8 cellular contexts compared by ENCODE assay signal in the genomic region with DNA sequence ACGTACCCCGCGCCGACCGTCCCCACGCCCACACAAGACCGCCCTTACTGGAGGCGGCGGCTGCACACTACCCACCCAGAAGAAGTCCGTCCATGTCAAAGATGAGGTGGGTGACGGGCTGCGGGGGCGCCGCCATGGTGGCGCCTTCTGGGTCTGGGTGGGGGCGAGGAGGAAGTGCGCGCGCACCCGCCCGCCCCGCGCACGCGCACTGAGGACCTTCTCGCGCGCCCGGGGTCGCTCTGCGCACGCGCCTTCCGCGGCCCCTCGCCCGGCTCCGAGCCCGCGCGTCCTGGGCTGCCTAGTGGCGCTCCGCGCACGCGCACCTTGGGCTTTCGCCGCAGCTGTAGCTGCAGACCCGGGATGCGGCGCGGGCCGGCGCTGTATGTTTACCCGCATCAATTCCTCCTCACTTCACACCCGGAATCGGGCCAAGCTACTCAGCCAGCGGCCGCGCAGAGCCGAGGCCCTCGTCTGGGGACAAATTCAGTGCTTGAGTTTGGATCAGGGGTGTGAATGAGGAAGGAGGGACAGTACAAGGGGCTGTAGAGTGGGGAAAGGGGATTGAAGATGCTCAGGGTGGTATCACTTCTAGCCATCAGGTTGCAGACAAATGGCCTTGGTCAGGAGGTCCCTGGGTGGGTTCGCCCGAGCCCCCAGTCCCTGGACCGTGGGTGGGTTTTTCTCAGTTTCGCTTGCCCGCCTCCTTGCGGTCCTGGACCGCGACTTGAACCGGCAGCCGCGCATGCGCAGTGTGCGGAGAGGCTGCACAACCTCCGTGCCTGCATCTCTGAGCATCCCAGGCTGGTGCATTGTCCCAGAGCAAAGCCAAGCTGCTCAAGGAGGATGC. TPM values are rescaled to one million over a fixed set of nuclear protein-coding genes. Genes with fewer than 3 reads are reported as not detected.
DNase-seq lines count a peak whose midpoint lies in the region; TF ChIP-seq lines count a peak whose summit lies in the region.

Gene PUDP (minus strand): TSS at position 176 of the 847 bp plus-strand sequence. CDS start 40 bp downstream, at position 136.

- H3K36me3 ChIP-seq in HAP-1 (replicated peaks) (no peaks in the 10 kb centered on the region), MM.1S (replicated peaks; ENCODE audit: insufficient read depth, low read length) (no peaks in the 10 kb centered on the region), SJCRH30 (no peaks in the 10 kb centered on the region), neuronal stem cell (replicated peaks in 1 of 2; ENCODE audit: control insufficient read depth in 2 of 2, insufficient read depth in 2 of 2, low read length in 2 of 2) (no peaks in the 10 kb centered on the region), subcutaneous abdominal adipose tissue (ENCODE audit: control insufficient read depth in 5 of 5, insufficient read depth in 5 of 5, low read length in 5 of 5) (no peaks in the 10 kb centered on the region)

- no peak within 1 kb of the TSS for H3K4ac ChIP-seq in neuronal stem cell (ENCODE audit: low read length)

- H3K27me3 ChIP-seq in HAP-1 (ENCODE audit: low read depth) (no peaks in the 10 kb centered on the region; the same call in 1 of the 2 replicates), MM.1S (replicated peaks; ENCODE audit: insufficient read depth, low read length) (no peaks in the 10 kb centered on the region), SJCRH30 (no peaks in the 10 kb centered on the region), neuronal stem cell (ENCODE audit: control insufficient read depth in 3 of 3, insufficient read depth in 3 of 3, low read depth in 1 of 3, low read length in 3 of 3) (no peaks in the 10 kb centered on the region), subcutaneous abdominal adipose tissue (ENCODE audit: control insufficient read depth in 5 of 5, insufficient read depth in 4 of 5, low read length in 5 of 5) (no peaks in the 10 kb centered on the region)

- no peak within 1 kb of the TSS for H3K23ac ChIP-seq in neuronal stem cell (ENCODE audit: low read depth, low read length, poor library complexity)

- DNase-seq in GF-D8 (lab: John Stamatoyannopoulos, UW) (peak; percentile 52), HAP-1 (ENCODE audit: low spot score in 2 of 2) (peak; percentile 72 to 90), MM.1S (peak; percentile 87), SJCRH30 (peak; percentile 84 to 89), foreskin melanocyte (peak; percentile 54), neuronal stem cell (ENCODE audit: low spot score) (peak; percentile 81)
- DNase-seq in activated gamma-delta T cell treated with anti-CD3 and anti-CD28 coated beads, Interleukin-2, amount 50 U/mL, for 16 hours (ENCODE audit: low read depth): peak; percentile 85

- H3K4me3 ChIP-seq in HAP-1 (peak within 1 kb of the TSS; percentile 50), MM.1S (ENCODE audit: low read length) (peak within 1 kb of the TSS; percentile 91), SJCRH30 (peak within 1 kb of the TSS; percentile 71), neuronal stem cell (ENCODE audit: low read length in 2 of 2) (peak within 1 kb of the TSS; percentile 75 to 96), subcutaneous abdominal adipose tissue (ENCODE audit: low read depth in 1 of 5, low read length in 5 of 5) (peak within 1 kb of the TSS; percentile 91 to 97 (median 94))

- H2AK5ac ChIP-seq in neuronal stem cell (ENCODE audit: low read depth, low read length): no peak within 1 kb of the TSS

- H3K9ac ChIP-seq in MM.1S (ENCODE audit: low read length): peak within 1 kb of the TSS; percentile 84
- H3K9ac ChIP-seq in neuronal stem cell (ENCODE audit: low read depth, low read length, poor library complexity): peak within 1 kb of the TSS; percentile 81
- peak within 1 kb of the TSS; percentile 17 to 84 (median 74) for H3K9ac ChIP-seq in subcutaneous abdominal adipose tissue (ENCODE audit: low read length in 5 of 5)

- H3K9me3 ChIP-seq in HAP-1 (no peaks in the 10 kb centered on the region), MM.1S (replicated peaks; ENCODE audit: insufficient read depth, low read length) (no peaks in the 10 kb centered on the region), SJCRH30 (replicated peaks) (no peaks in the 10 kb centered on the region), neuronal stem cell (replicated peaks in 1 of 2; ENCODE audit: control insufficient read depth in 2 of 2, insufficient read depth in 1 of 2, low read depth in 1 of 2, low read length in 2 of 2) (no peaks in the 10 kb centered on the region), subcutaneous abdominal adipose tissue (ENCODE audit: control insufficient read depth in 5 of 5, low read length in 5 of 5) (no peaks in the 10 kb centered on the region)

- no peak within 1 kb of the TSS for H2BK15ac ChIP-seq in neuronal stem cell (ENCODE audit: low read length)

- peak; percentile 24 for TF ChIP-seq CTCF in MM.1S (IDR thresholded peaks at IDR 0.05; ENCODE audit: low read length)

- H4K20me1 ChIP-seq in MM.1S (ENCODE audit: insufficient read depth, low read length): no peaks in the 10 kb centered on the region

- peaks cover 6% of the 10 kb centered on the region for H3K79me1 ChIP-seq in neuronal stem cell (ENCODE audit: low read depth, low read length)

- H3K4me1 ChIP-seq in HAP-1 (peaks cover 14% of the 10 kb centered on the region), MM.1S (ENCODE audit: low read length) (0 out of 2 replicates have a peak, but pooled peaks cover 3% of the 10 kb centered on the region), SJCRH30 (peaks cover 4% of the 10 kb centered on the region), neuronal stem cell (ENCODE audit: control insufficient read depth in 2 of 2, insufficient read depth in 1 of 2, low read depth in 1 of 2, low read length in 2 of 2) (no peaks in the 10 kb centered on the region), subcutaneous abdominal adipose tissue (ENCODE audit: control insufficient read depth in 5 of 5, insufficient read depth in 5 of 5, low read length in 5 of 5) (peaks cover 0 to 21% (median 13%) of the 10 kb centered on the region in 5 donors)

- H2BK5ac ChIP-seq in neuronal stem cell (ENCODE audit: low read length): no peak within 1 kb of the TSS

- WGBS in neuronal stem cell (ENCODE audit: extremely low coverage in 2 of 2, insufficient read length in 2 of 2, insufficient replicate concordance in 1 of 2), 2 donors: no CpG with 5 or more reads among the region's 76 CpGs

- H3F3A ChIP-seq in MM.1S (ENCODE audit: insufficient read depth, low read length): no peaks in the 10 kb centered on the region

- H3K27ac ChIP-seq in MM.1S (ENCODE audit: low read length) (peak within 1 kb of the TSS; percentile 68), SJCRH30 (peak within 1 kb of the TSS; percentile 82), neuronal stem cell (replicated peaks; ENCODE audit: low read length) (peak within 1 kb of the TSS; percentile 86), subcutaneous abdominal adipose tissue (ENCODE audit: low read depth, low read length) (peak within 1 kb of the TSS; percentile 77)

- H3K4me2 ChIP-seq in MM.1S (ENCODE audit: low read depth, low read length) (peak within 1 kb of the TSS; percentile 93), neuronal stem cell (ENCODE audit: insufficient read depth, low read length, poor library complexity, severe bottlenecking) (peak within 1 kb of the TSS; percentile 57)

- H2AFZ ChIP-seq in MM.1S (ENCODE audit: low read length): peak within 1 kb of the TSS; percentile 92
- peak within 1 kb of the TSS; percentile 96 for H2AFZ ChIP-seq in neuronal stem cell (ENCODE audit: low read length)

- H3K9me2 ChIP-seq in MM.1S (replicated peaks; ENCODE audit: insufficient read depth, low read length): no peaks in the 10 kb centered on the region

- H3K79me2 ChIP-seq in MM.1S (ENCODE audit: low read length): peaks cover 36% of the 10 kb centered on the region

- H3K14ac ChIP-seq in neuronal stem cell (ENCODE audit: low read length): no peak within 1 kb of the TSS

- no peak within 1 kb of the TSS for H4K8ac ChIP-seq in neuronal stem cell (ENCODE audit: low read depth, low read length)

- H2BK120ac ChIP-seq in neuronal stem cell (ENCODE audit: low read depth, low read length): no peak within 1 kb of the TSS

- H4K91ac ChIP-seq in neuronal stem cell (ENCODE audit: low read depth, low read length, poor library complexity): no peak within 1 kb of the TSS

- in situ Hi-C loops in HAP-1 (cut with MboI; ENCODE audit: low sequenced_read_pairs): no loop called here

- H3K18ac ChIP-seq in neuronal stem cell (ENCODE audit: low read length): peak within 1 kb of the TSS; percentile 94

- no peak within 1 kb of the TSS for H2BK12ac ChIP-seq in neuronal stem cell (ENCODE audit: low read length)

RNA-seq across cellular contexts. Expression of gene PUDP, which starts in this region (rescaled TPM):
- total RNA-seq in SJCRH30 (2014; rRNA removed; shearing (Covaris generic)): 22.1 and 22.5 TPM in 2 replicates
- 27.8 TPM for polyA plus RNA-seq in neuronal stem cell (2013, experiment 1 of 2)
- 26.9 TPM for polyA plus RNA-seq in neuronal stem cell (2013, experiment 2 of 2)

Comparison
In these comparisons a context has a peak if more than half of its experiments do, and no peak if none do; other contexts are left out.
1. Peak in every context shown above with its lines: DNase-seq, H3K4me3 ChIP-seq and H3K27ac ChIP-seq.